8 cellular contexts compared by ENCODE assay signal in genomic region chr22:41300661-41301060, GRCh38. TPM values are rescaled to one million over a fixed set of nuclear protein-coding genes. Genes with fewer than 3 reads are reported as not detected.
DNase-seq lines count a peak whose midpoint lies in the region; ATAC-seq, FAIRE-seq and TF ChIP-seq lines count a peak whose summit lies in the region.

No MANE protein-coding gene starts in this region.

- no peaks in the 10 kb centered on the region for H3K27me3 ChIP-seq in bronchial epithelial cell (ENCODE audit: control insufficient read depth, insufficient read depth, low read length)

- no peak for TF ChIP-seq EP300 in A549 (IDR thresholded peaks at IDR 0.05)

- TF ChIP-seq RAD21 in A549 (conservative IDR thresholded peaks at IDR 0.05 in 1 of 2, IDR thresholded peaks at IDR 0.05 in 1 of 2): no peak

- H3K4me1 ChIP-seq in A549 (peaks cover 17% of the 10 kb centered on the region), mucosa of descending colon (ENCODE audit: low read depth) (peaks cover 3% of the 10 kb centered on the region)

- H3K4me3 ChIP-seq in A549 (peak overlapping the region; percentile 98), HFF-Myc (replicated peaks; ENCODE audit: low read depth, low read length) (peak overlapping the region; percentile 93), bronchial epithelial cell (ENCODE audit: low read depth, low read length) (peak overlapping the region; percentile 73), mucosa of descending colon (no peak overlapping the region)

- no peak for DNase-seq in A549 (ENCODE audit: low read depth in 1 of 2, low spot score in 1 of 2)
- DNase-seq in HFF-Myc (ENCODE audit: extremely low read depth, low read depth): no peak
- DNase-seq in bronchial epithelial cell (ENCODE audit: low read depth): no peak
- no peak for DNase-seq in mucosa of descending colon
- DNase-seq in NCI-H1694 (lab: John Stamatoyannopoulos, UW): no peak
- DNase-seq in sciatic nerve (ENCODE audit: low spot score): no peak
- DNase-seq in stimulated activated CD4-positive, alpha-beta T cell treated with anti-CD3 and anti-CD28 coated beads, Interleukin-4, amount 100 ng/mL, for 1 hour: no peak
- DNase-seq in activated gamma-delta T cell (lab: John Stamatoyannopoulos, UW): no peak

- FAIRE-seq in A549 (lab: Jason Lieb, UNC) (no peak), bronchial epithelial cell (lab: Jason Lieb, UNC) (no peak)

- TF ChIP-seq CTCF in A549 (IDR thresholded peaks at IDR 0.05) (no peak), HFF-Myc (IDR thresholded peaks at IDR 0.05; ENCODE audit: low read depth, low read length, missing control alignments) (no peak), bronchial epithelial cell (IDR thresholded peaks at IDR 0.05; ENCODE audit: insufficient read depth, low read length, severe bottlenecking) (no peak), mucosa of descending colon (IDR thresholded peaks at IDR 0.05) (no peak)

- no peaks in the 10 kb centered on the region for H3K36me3 ChIP-seq in bronchial epithelial cell (ENCODE audit: control insufficient read depth, insufficient read depth, low read length)
- no peaks in the 10 kb centered on the region for H3K36me3 ChIP-seq in mucosa of descending colon (ENCODE audit: low read depth)

- ATAC-seq in A549: no peak
- ATAC-seq in mucosa of descending colon: peak; percentile 2
- ATAC-seq in sciatic nerve: no peak

- POLR2A ChIA-PET in A549 (lab: Yijun Ruan, JAX): interaction anchor here (1.1 to 1.6 kb wide), 4 partner anchors 12 to 349 kb away, joined by 4 to 11 read pairs (median 4); partner anchors contain the start of genes RANGAP1 and TEF

- peak overlapping the region; percentile 84 for H3K4me2 ChIP-seq in A549

- intact Hi-C loops in mucosa of descending colon (cut with DNase I, micrococcal nuclease): no loop called here
- intact Hi-C loops in sciatic nerve (cut with DNase I): no loop called here

- WGBS in A549 (ENCODE audit: missing lambda C conversion rate): 61% methylated on average over 7 of the region's 7 CpGs

- CTCF ChIA-PET in A549 (lab: Yijun Ruan, JAX): interaction anchor here (0.6 to 2.3 kb wide), 9 partner anchors 8 to 212 kb away, joined by 3 to 7 read pairs (median 4); partner anchors contain the start of gene RANGAP1

- H3K27ac ChIP-seq in A549: peak overlapping the region; percentile 98; a peak in 4 of 6 replicates

- no peaks in the 10 kb centered on the region for H3K9me3 ChIP-seq in A549
- no peaks in the 10 kb centered on the region for H3K9me3 ChIP-seq in mucosa of descending colon

- TF ChIP-seq POLR2A in A549 (IDR thresholded peaks at IDR 0.05; ENCODE audit: low read length): no peak

TF ChIP-seq in A549, 52 proteins besides CTCF, POLR2A, EP300 and RAD21:
- TF ChIP-seq ZFP36 (IDR thresholded peaks at IDR 0.05; ENCODE audit: borderline replicate concordance, partially characterized antibody) (no peak), RCOR1 (IDR thresholded peaks at IDR 0.05; ENCODE audit: low read depth, low read length) (no peak), POLR2AphosphoS2 (conservative IDR thresholded peaks at IDR 0.05; ENCODE audit: low read length) (no peak), ZC3H11A (IDR thresholded peaks at IDR 0.05) (no peak), MAZ (IDR thresholded peaks at IDR 0.05; ENCODE audit: borderline replicate concordance, low read depth, low read length) (no peak), HOXB13 (CRISPR knock-in tag; IDR thresholded peaks at IDR 0.05; ENCODE audit: low read depth) (no peak), HEYL (CRISPR knock-in tag; IDR thresholded peaks at IDR 0.05) (no peak), ELK1 (IDR thresholded peaks at IDR 0.05; ENCODE audit: low read depth, low read length) (no peak), PBX3 (IDR thresholded peaks at IDR 0.05) (no peak), RFX5 (IDR thresholded peaks at IDR 0.05) (no peak), MAFK (IDR thresholded peaks at IDR 0.05; ENCODE audit: partially characterized antibody) (no peak), SMC3 (IDR thresholded peaks at IDR 0.05) (no peak), FOXS1 (CRISPR knock-in tag; IDR thresholded peaks at IDR 0.05) (no peak), EHF (CRISPR knock-in tag; IDR thresholded peaks at IDR 0.05) (no peak), GATA3 (IDR thresholded peaks at IDR 0.05; ENCODE audit: borderline replicate concordance) (no peak)
TF ChIP-seq in A549: peak in this region for 0.

RNA-seq across cellular contexts. Expression of gene ZC3H7B, which starts 0.7 kb away (rescaled TPM):
- 12.4 and 13.5 TPM in 2 replicates for polyA plus RNA-seq in A549 (2011; rRNA removed)
- polyA plus RNA-seq in A549 (2012; cell fraction: cytosol; rRNA removed): 21.0 and 26.9 TPM in 2 replicates
- 41.1 and 44.6 TPM in 2 replicates for polyA plus RNA-seq in A549 (2012; cell fraction: nucleus; rRNA removed)
- polyA plus RNA-seq in A549 (2017; fragmentation: RNase III; extraction: RNeasy Plus Mini Kit Qiagen cat#74134 plus additional on column Dnase treatment): 22.8 to 23.5 TPM (median 23.5 TPM) in 3 replicates
- polyA minus RNA-seq in A549 (2011; rRNA and poly(A)+ RNA removed): 10.5 and 12.2 TPM in 2 replicates
- 14.5 and 21.9 TPM in 2 replicates for total RNA-seq in bronchial epithelial cell
- 10 to 100 TPM; 37.8 to 57.5 (median 39.3) TPM for total RNA-seq in mucosa of descending colon
- 72.6 TPM for total RNA-seq in sciatic nerve

RNA-seq across cellular contexts. Expression of gene RANGAP1, which starts 14.7 kb away (rescaled TPM):
- polyA plus RNA-seq in A549 (2011; rRNA removed): 43.0 and 44.9 TPM in 2 replicates
- 107 TPM in 2 replicates for polyA plus RNA-seq in A549 (2012; cell fraction: cytosol; rRNA removed)
- 266 and 276 TPM in 2 replicates for polyA plus RNA-seq in A549 (2012; cell fraction: nucleus; rRNA removed)
- 66.5 to 81.3 TPM (median 75.1 TPM) in 3 replicates for polyA plus RNA-seq in A549 (2017; fragmentation: RNase III; extraction: RNeasy Plus Mini Kit Qiagen cat#74134 plus additional on column Dnase treatment)
- 47.2 and 55.3 TPM in 2 replicates for polyA minus RNA-seq in A549 (2011; rRNA and poly(A)+ RNA removed)
- total RNA-seq in bronchial epithelial cell: 63.2 and 65.0 TPM in 2 replicates
- total RNA-seq in mucosa of descending colon: 10 to 100 TPM; 26.9 to 48.9 (median 35.3) TPM
- total RNA-seq in sciatic nerve: 45.5 TPM

RNA-seq across cellular contexts. Expression of gene CHADL, which starts 59.9 kb away (rescaled TPM):
- polyA plus RNA-seq in A549 (2011; rRNA removed) (not detected in 2 replicates), A549 (2017; fragmentation: RNase III; extraction: RNeasy Plus Mini Kit Qiagen cat#74134 plus additional on column Dnase treatment) (not detected in 3 replicates)
- polyA plus RNA-seq in A549 (2012; cell fraction: cytosol; rRNA removed): 0.01 TPM in 1 of 2 replicates, not detected in the other
- polyA plus RNA-seq in A549 (2012; cell fraction: nucleus; rRNA removed): 0.11 TPM in 1 of 2 replicates, not detected in the other
- polyA minus RNA-seq in A549 (2011; rRNA and poly(A)+ RNA removed): not detected in 2 replicates
- total RNA-seq in bronchial epithelial cell (1.6 and 2.4 TPM in 2 replicates), mucosa of descending colon (1 to 10 TPM; 1.1 to 8.8 (median 1.9) TPM), sciatic nerve (13.1 TPM)
